In the genomic region with DNA sequence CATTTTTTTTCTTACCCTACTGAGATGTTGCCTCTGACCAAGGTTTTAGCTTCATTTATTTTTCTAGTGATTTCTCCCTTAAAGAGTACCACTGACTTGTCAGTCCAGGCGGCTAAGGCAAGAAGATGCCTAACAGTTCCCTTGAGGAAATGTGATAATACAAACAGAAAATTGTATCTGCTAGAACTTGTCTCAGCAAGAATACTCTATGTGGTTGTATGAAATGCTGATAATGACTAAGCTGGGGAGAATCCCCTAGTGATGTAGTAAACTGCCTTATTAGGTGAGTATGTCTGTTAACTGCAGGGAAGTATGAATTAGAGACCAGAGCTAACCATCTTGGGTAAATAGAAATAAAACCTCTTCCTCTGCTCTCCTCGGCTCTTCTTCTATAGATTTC, we compare ENCODE assay signal across 9 cellular contexts. TPM values are rescaled to one million over a fixed set of nuclear protein-coding genes. Genes with fewer than 3 reads are reported as not detected.
DNase-seq lines count a peak whose midpoint lies in the region; ATAC-seq and TF ChIP-seq lines count a peak whose summit lies in the region.
"Had no signal": no experiment of that assay in that cellular context is flagged by ENCODE, and none has a peak within 500 bp of the region (broad histone marks: within the 10 kb centered on the region; RNA-seq: fewer than 3 reads in every experiment).

No MANE protein-coding gene starts in this region.

- H3K27me3 Mint-ChIP-seq in Calu3 (ENCODE audit: unreplicated experiment): peaks cover 38% of the 10 kb centered on the region

- no peaks in the 10 kb centered on the region for H3K4me1 Mint-ChIP-seq in Calu3 (ENCODE audit: low read depth, unreplicated experiment)

- no peak overlapping the region for H3K27ac Mint-ChIP-seq in Calu3 (ENCODE audit: unreplicated experiment)

- H3K4me3 Mint-ChIP-seq in Calu3 (ENCODE audit: low read depth, unreplicated experiment): no peak overlapping the region

- BruUV-seq in Calu3 (replicated peaks; lab: Mats Ljungman, UMichigan): no TSS peak

- peak; percentile 4 for DNase-seq in HT1080 (ENCODE audit: low read depth)
- peak; percentile 3 for DNase-seq in renal cortical epithelial cell (ENCODE audit: low read depth)
- DNase-seq in RKO (ENCODE audit: low spot score): no peak
- DNase-seq in Calu3: no peak
- DNase-seq in dedifferentiated amniotic fluid mesenchymal stem cell (ENCODE audit: extremely low spot score): no peak
- DNase-seq: caudate nucleus had no signal

- peak; percentile 96 for ATAC-seq in GM18907 (IDR thresholded peaks at IDR 0.05; ENCODE audit: unreplicated experiment)
- ATAC-seq in HG02571 (IDR thresholded peaks at IDR 0.05; ENCODE audit: unreplicated experiment): peak; percentile 91

- intact Hi-C loops in Calu3 (cut with micrococcal nuclease; ENCODE audit: unreplicated experiment): no loop called here

- CTCF ChIA-PET in Calu3 (lab: Charles Lee): no interaction called here

- no peaks in the 10 kb centered on the region for H3K9me3 Mint-ChIP-seq in Calu3 (ENCODE audit: low read depth, unreplicated experiment)

- no peaks in the 10 kb centered on the region for H3K36me3 Mint-ChIP-seq in Calu3 (ENCODE audit: insufficient read depth, unreplicated experiment)

- TF ChIP-seq CTCF in Calu3 (IDR thresholded peaks at IDR 0.05; ENCODE audit: unreplicated experiment): no peak

RNA-seq across cellular contexts. Expression of a gene that starts 6.7 kb away (rescaled TPM):
- total RNA-seq in HT1080 (2014; rRNA removed; shearing (Covaris generic)): not detected in 2 replicates
- not detected in 2 replicates for polyA plus RNA-seq in HT1080 (2015; cell fraction: cytosol; rRNA removed)
- polyA plus RNA-seq in HT1080 (2015; cell fraction: nucleus; rRNA removed): not detected in 2 replicates
- total RNA-seq in renal cortical epithelial cell (not detected in 2 replicates), Calu3 (2022) (not detected in 2 replicates)
- total RNA-seq: thoracic aorta had no signal

RNA-seq across cellular contexts. Expression of a gene that starts 16.7 kb away (rescaled TPM):
- not detected in 2 replicates for total RNA-seq in HT1080 (2014; rRNA removed; shearing (Covaris generic))
- not detected in 2 replicates for polyA plus RNA-seq in HT1080 (2015; cell fraction: cytosol; rRNA removed)
- polyA plus RNA-seq in HT1080 (2015; cell fraction: nucleus; rRNA removed): not detected in 2 replicates
- not detected in 2 replicates for total RNA-seq in renal cortical epithelial cell
- total RNA-seq in Calu3 (2022): not detected in 2 replicates

RNA-seq across cellular contexts. Expression of a gene that starts 36.4 kb away (rescaled TPM):
- not detected in 2 replicates for total RNA-seq in HT1080 (2014; rRNA removed; shearing (Covaris generic))
- polyA plus RNA-seq in HT1080 (2015; cell fraction: cytosol; rRNA removed): not detected in 2 replicates
- polyA plus RNA-seq in HT1080 (2015; cell fraction: nucleus; rRNA removed): not detected in 2 replicates
- total RNA-seq in renal cortical epithelial cell (not detected in 2 replicates), Calu3 (2022) (not detected in 2 replicates)
- total RNA-seq: thoracic aorta had no signal

Comparison
In these comparisons a context has a peak if more than half of its experiments do, and no peak if none do; other contexts are left out.
1. DNase-seq: peak in HT1080 (single experiment) and renal cortical epithelial cell (single experiment); none in RKO (single experiment), Calu3 (single experiment) and dedifferentiated amniotic fluid mesenchymal stem cell (single experiment).